ENCODE assay signal across 10 cellular contexts in genomic region chr12:112011685-112012084, GRCh38.
DNase-seq lines count a peak whose midpoint lies in the region; ATAC-seq and TF ChIP-seq lines count a peak whose summit lies in the region.
"Had no signal": no experiment of that assay in that cellular context is flagged by ENCODE, and none has a peak within 500 bp of the region (broad histone marks: within the 10 kb centered on the region; RNA-seq: fewer than 3 reads in every experiment).

No MANE protein-coding gene starts in this region.

- H3K79me2 ChIP-seq in ACC112 (ENCODE audit: control insufficient read depth, insufficient read depth, low read length, unreplicated experiment): peaks cover 42% of the 10 kb centered on the region

- in situ Hi-C loops in brain microvascular endothelial cell (cut with HindIII; ENCODE audit: low pct_ligation_motif_present, low sequenced_read_pairs): no loop called here

- no peak overlapping the region for H2AFZ ChIP-seq in ACC112 (ENCODE audit: low read length, unreplicated experiment)

- no peak overlapping the region for H3K9ac ChIP-seq in HUES6 (ENCODE audit: low read length)
- peak overlapping the region in 1 of 2 donors; percentile 98 for H3K9ac ChIP-seq in mucosa of rectum (ENCODE audit: low read depth in 1 of 2, low read length in 2 of 2)

- H3K4me3 ChIP-seq in ACC112 (ENCODE audit: low read depth, low read length): peak overlapping the region; percentile 89
- H3K4me3 ChIP-seq in HUES6 (ENCODE audit: low read depth, low read length): peak overlapping the region; percentile 88
- H3K4me3 ChIP-seq in brain microvascular endothelial cell (ENCODE audit: low read depth, low read length): peak overlapping the region; percentile 79
- H3K4me3 ChIP-seq in mucosa of rectum (ENCODE audit: low read length in 2 of 2): peak overlapping the region; percentile 86 to 97

- no peaks in the 10 kb centered on the region for H3K9me3 ChIP-seq in HUES6 (ENCODE audit: control insufficient read depth, insufficient read depth, low read depth, low read length)
- H3K9me3 ChIP-seq in mucosa of rectum (ENCODE audit: control insufficient read depth in 2 of 2, low read length in 2 of 2): no peaks in the 10 kb centered on the region

- H3K4me1 ChIP-seq in ACC112 (ENCODE audit: control insufficient read depth, insufficient read depth, low read length, unreplicated experiment) (peaks cover 22% of the 10 kb centered on the region), HUES6 (ENCODE audit: control insufficient read depth, insufficient read depth, low read length) (peaks cover 19% of the 10 kb centered on the region), mucosa of rectum (ENCODE audit: control insufficient read depth in 2 of 2, insufficient read depth in 2 of 2, low read length in 2 of 2) (peaks cover 19 to 27% of the 10 kb centered on the region in 2 donors)

- H3K36me3 ChIP-seq in ACC112 (ENCODE audit: insufficient read depth, low read length) (peaks cover 12% of the 10 kb centered on the region; the same call in 1 of the 2 replicates), HUES6 (ENCODE audit: control insufficient read depth, insufficient read depth, low read length) (peaks cover 14% of the 10 kb centered on the region), brain microvascular endothelial cell (replicated peaks) (peaks cover 2% of the 10 kb centered on the region), mucosa of rectum (ENCODE audit: control insufficient read depth in 2 of 2, insufficient read depth in 2 of 2, low read length in 2 of 2) (peaks cover 0 to 4% of the 10 kb centered on the region in 2 donors)

- H3K27me3 ChIP-seq in ACC112 (ENCODE audit: insufficient read depth, low read length) (no peaks in the 10 kb centered on the region), HUES6 (ENCODE audit: control insufficient read depth, insufficient read depth, low read length) (no peaks in the 10 kb centered on the region), brain microvascular endothelial cell (replicated peaks) (no peaks in the 10 kb centered on the region), mucosa of rectum (ENCODE audit: control insufficient read depth in 2 of 2, insufficient read depth in 2 of 2, low read length in 2 of 2) (no peaks in the 10 kb centered on the region)

- no peak for TF ChIP-seq CTCF in brain microvascular endothelial cell (IDR thresholded peaks at IDR 0.05; ENCODE audit: low read depth, low read length, missing control alignments)

- ATAC-seq in HG02798 (IDR thresholded peaks at IDR 0.05; ENCODE audit: poor library complexity, unreplicated experiment): no peak

- no peak overlapping the region for H3K27ac ChIP-seq in ACC112 (ENCODE audit: low read depth, low read length)
- no peak overlapping the region for H3K27ac ChIP-seq in HUES6 (ENCODE audit: low read depth, low read length)
- H3K27ac ChIP-seq in brain microvascular endothelial cell: no peak overlapping the region
- H3K27ac ChIP-seq in mucosa of rectum (ENCODE audit: low read depth in 2 of 2, low read length in 2 of 2): peak overlapping the region in 1 of 2 donors; percentile 99

- no peak for DNase-seq in brain microvascular endothelial cell
- DNase-seq in globus pallidus (ENCODE audit: low spot score): no peak
- no peak for DNase-seq in NCI-H510A (lab: John Stamatoyannopoulos, UW)
- DNase-seq in NCI-H82 treated with DMSO at 0.1 percent for 48 hours (lab: John Stamatoyannopoulos, UW; ENCODE audit: unreplicated experiment): no peak
- DNase-seq: HCEC 1CT, NCI-H345 had no signal
